Comparison of ENCODE assay signal across 30 cellular contexts in genomic region chr1:61869691-61870109, GRCh38.
"Had no signal": no experiment of that assay in that cellular context is flagged by ENCODE, and none has a peak within 500 bp of the region (broad histone marks: within the 10 kb centered on the region; RNA-seq: fewer than 3 reads in every experiment).

No MANE protein-coding gene starts in this region.

- H3K4me1 ChIP-seq: ascending aorta, lower lobe of right lung, sigmoid colon, uterus had no signal

- H3K36me3 ChIP-seq: cardiac muscle cell, neutrophil, uterus had no signal

- DNase-seq: activated CD4-positive, alpha-beta T cell treated with anti-CD3 and anti-CD28 coated beads for 48 hours; activated CD4-positive, alpha-beta T cell treated with anti-CD3 and anti-CD28 coated beads, Interleukin-2, amount 50 U/mL, for 48 hours; activated CD8-positive, alpha-beta memory T cell treated with anti-CD3 and anti-CD28 coated beads, Interleukin-2, amount 50 U/mL, for 4 hours; activated gamma-delta T cell; activated naive CD4-positive, alpha-beta T cell treated with anti-CD3 and anti-CD28 coated beads, Interleukin-2, amount 10 ng/mL, durations not matched to agents 7 days and 5 days; activated naive CD8-positive, alpha-beta T cell treated with anti-CD3 and anti-CD28 coated beads, Interleukin-2, amount 10 ng/mL, durations not matched to agents 7 days and 5 days; activated T-cell treated with anti-CD3 and anti-CD28 coated beads, Interleukin-2, amount 50 U/mL, for 1 hour; effector CD8-positive, alpha-beta T cell; islet precursor cell; left colon; lower lobe of right lung; mesendoderm; mucosa of descending colon; sigmoid colon; small intestine; stimulated activated CD4-positive, alpha-beta T cell treated with anti-CD3 and anti-CD28 coated beads, Interleukin-4, amount 100 ng/mL, for 24 hours; T-helper 1 cell; uterus had no signal

- H3K27me3 ChIP-seq: ascending aorta, cardiac muscle cell, hepatocyte, neutrophil, sigmoid colon, uterus had no signal

- H3K27me3 Mint-ChIP-seq: activated naive CD4-positive, alpha-beta T cell treated with anti-CD3 and anti-CD28 coated beads, Interleukin-2, amount 10 ng/mL, durations not matched to agents 7 days and 5 days; activated naive CD8-positive, alpha-beta T cell treated with anti-CD3 and anti-CD28 coated beads, Interleukin-2, amount 10 ng/mL, durations not matched to agents 7 days and 5 days; brain; stimulated activated naive CD8-positive, alpha-beta T cell treated with anti-CD3 and anti-CD28 coated beads, Interleukin-15, Interleukin-2, amounts not matched to agents 100 ng/mL and 50 ng/mL, for 24 hours; type B pancreatic cell had no signal

- H3K4me3 Mint-ChIP-seq: activated naive CD4-positive, alpha-beta T cell treated with anti-CD3 and anti-CD28 coated beads, Interleukin-2, amount 10 ng/mL, durations not matched to agents 7 days and 5 days; activated naive CD8-positive, alpha-beta T cell treated with anti-CD3 and anti-CD28 coated beads, Interleukin-2, amount 10 ng/mL, durations not matched to agents 7 days and 5 days; activated T-helper 1 cell treated with anti-CD3 and anti-CD28 coated beads, Interleukin-12 subunit alpha, Interleukin-12 subunit beta, Interleukin-2, Interleukin-4 antibody, amounts not matched to agents 30 ng/mL and 10 ng/mL and 1 ng/mL, durations not matched to agents 14 hours and 24 hours and 36 hours; brain; nephron; stimulated activated effector memory CD8-positive, alpha-beta T cell treated with anti-CD3 and anti-CD28 coated beads, Interleukin-12 subunit alpha, Interleukin-12 subunit beta, amount 100 ng/mL, for 72 hours; stimulated activated naive CD8-positive, alpha-beta T cell treated with anti-CD3 and anti-CD28 coated beads, Interleukin-15, Interleukin-2, amounts not matched to agents 100 ng/mL and 50 ng/mL, for 24 hours; T-helper 2 cell treated with Interferon-gamma antibody and Interleukin-4, amounts not matched to agents 5 μg/mL and 100 μg/mL, for 36 hours; type B pancreatic cell had no signal

- H3K9me3 Mint-ChIP-seq: stimulated activated effector memory CD8-positive, alpha-beta T cell treated with anti-CD3 and anti-CD28 coated beads, Interleukin-12 subunit alpha, Interleukin-12 subunit beta, amount 100 ng/mL, for 72 hours; stimulated activated naive CD8-positive, alpha-beta T cell treated with anti-CD3 and anti-CD28 coated beads, Interleukin-15, Interleukin-2, amounts not matched to agents 100 ng/mL and 50 ng/mL, for 24 hours had no signal

- ATAC-seq: left colon; lower lobe of right lung; mucosa of descending colon; stimulated activated effector memory CD8-positive, alpha-beta T cell treated with anti-CD3 and anti-CD28 coated beads, Interleukin-12 subunit alpha, Interleukin-12 subunit beta, amount 100 ng/mL, for 72 hours had no signal

- H3K27ac ChIP-seq: ascending aorta, cardiac muscle cell, hepatocyte, lower lobe of right lung, neutrophil, sigmoid colon, uterus had no signal

- H3K9me3 ChIP-seq: lower lobe of right lung, mucosa of descending colon, neutrophil, uterus had no signal

- H3K4me3 ChIP-seq: ascending aorta, cardiac muscle cell, hepatocyte, lower lobe of right lung, mucosa of descending colon, sigmoid colon, uterus had no signal

- FAIRE-seq: frontal cortex, small intestine had no signal

- H3K4me1 Mint-ChIP-seq: activated naive CD4-positive, alpha-beta T cell treated with anti-CD3 and anti-CD28 coated beads, Interleukin-2, amount 10 ng/mL, durations not matched to agents 7 days and 5 days; brain; nephron; stimulated activated effector memory CD8-positive, alpha-beta T cell treated with anti-CD3 and anti-CD28 coated beads, Interleukin-12 subunit alpha, Interleukin-12 subunit beta, amount 100 ng/mL, for 72 hours had no signal

- H3K27ac Mint-ChIP-seq: activated naive CD4-positive, alpha-beta T cell treated with anti-CD3 and anti-CD28 coated beads, Interleukin-2, amount 10 ng/mL, durations not matched to agents 7 days and 5 days; activated naive CD8-positive, alpha-beta T cell treated with anti-CD3 and anti-CD28 coated beads, Interleukin-2, amount 10 ng/mL, durations not matched to agents 7 days and 5 days; activated T-helper 1 cell treated with anti-CD3 and anti-CD28 coated beads, Interleukin-12 subunit alpha, Interleukin-12 subunit beta, Interleukin-2, Interleukin-4 antibody, amounts not matched to agents 30 ng/mL and 10 ng/mL and 1 ng/mL, durations not matched to agents 14 hours and 24 hours and 36 hours; brain; nephron; stimulated activated effector memory CD8-positive, alpha-beta T cell treated with anti-CD3 and anti-CD28 coated beads, Interleukin-12 subunit alpha, Interleukin-12 subunit beta, amount 100 ng/mL, for 72 hours; stimulated activated naive CD8-positive, alpha-beta T cell treated with anti-CD3 and anti-CD28 coated beads, Interleukin-15, Interleukin-2, amounts not matched to agents 100 ng/mL and 50 ng/mL, for 24 hours; T-helper 2 cell treated with Interferon-gamma antibody and Interleukin-4, amounts not matched to agents 5 μg/mL and 100 μg/mL, for 36 hours; type B pancreatic cell had no signal
